Comparison of ENCODE assay signal across 13 cellular contexts in the genomic region with DNA sequence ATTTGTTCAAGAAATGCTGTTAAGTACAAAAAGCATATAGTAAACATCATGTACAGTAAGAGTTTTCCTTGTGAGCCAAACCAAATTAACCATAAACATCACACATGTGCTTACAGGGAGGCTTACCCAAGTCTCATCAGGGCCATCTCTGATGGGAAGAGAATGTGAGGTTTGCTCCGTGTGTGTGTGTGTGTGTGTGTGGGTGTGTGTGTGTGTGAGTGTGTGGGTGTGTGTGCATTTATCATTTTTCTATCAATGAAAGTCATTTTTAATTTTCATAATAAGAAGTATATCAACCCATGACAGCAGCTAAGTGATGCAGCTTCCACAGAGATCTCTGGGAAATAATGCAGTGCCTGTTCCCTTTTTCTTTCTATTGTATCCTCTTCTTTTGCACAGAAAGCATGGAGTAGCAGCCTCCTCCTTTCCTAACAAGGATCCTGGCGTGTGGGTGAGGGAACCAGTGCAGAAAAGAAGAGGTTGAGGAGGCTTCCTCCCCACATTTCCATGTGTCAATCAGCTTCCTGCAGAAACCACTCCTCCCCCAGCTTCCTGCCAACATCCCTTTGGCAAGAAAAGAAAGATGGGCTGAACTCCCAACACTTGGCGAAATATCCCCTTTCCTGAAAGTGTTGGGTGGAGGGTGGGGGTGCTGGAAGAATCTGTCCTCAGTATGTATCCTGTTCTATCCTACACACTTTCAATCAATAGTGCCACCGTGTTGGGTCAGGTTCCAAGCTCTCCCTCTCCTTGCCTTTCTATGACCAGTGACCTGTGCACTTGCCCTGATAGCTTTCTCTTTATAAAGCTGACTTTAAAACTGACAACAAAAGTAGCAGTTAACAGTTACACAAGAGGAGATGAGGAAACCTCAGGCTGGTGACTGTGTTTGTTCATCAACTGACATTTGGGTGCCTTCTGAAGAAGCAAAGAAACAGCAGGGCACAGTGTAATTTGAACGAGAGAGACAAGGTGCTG.
DNase-seq lines count a peak whose midpoint lies in the region; ATAC-seq and TF ChIP-seq lines count a peak whose summit lies in the region.
"Had no signal": no experiment of that assay in that cellular context is flagged by ENCODE, and none has a peak within 500 bp of the region (broad histone marks: within the 10 kb centered on the region; RNA-seq: fewer than 3 reads in every experiment).

No MANE protein-coding gene starts in this region.

- H3K27me3 Mint-ChIP-seq in activated CD8-positive, alpha-beta memory T cell treated with anti-CD3 and anti-CD28 coated beads, Interleukin-2, amount 10 ng/mL, durations not matched to agents 7 days and 5 days, result peaks cover 3% of the 10 kb centered on the region

- DNase-seq in HL-60 (ENCODE audit: low read depth in 1 of 2, low spot score in 1 of 2) (peak; percentile 93), NOMO-1 treated with dmso at 0.1 percent for 144 hours (lab: John Stamatoyannopoulos, UW; ENCODE audit: unreplicated experiment) (peak; percentile 89), fibroblast of mammary gland (ENCODE audit: low read depth) (peak; percentile 12), NCI-H1436 treated with DMSO at 0.1 percent for 48 hours (lab: John Stamatoyannopoulos, UW) (no peak)
- no peak for DNase-seq in activated CD4-positive, alpha-beta T cell treated with anti-CD3 and anti-CD28 coated beads for 4 hours
- DNase-seq in activated CD8-positive, alpha-beta memory T cell treated with anti-CD3 and anti-CD28 coated beads, Interleukin-2, amount 10 ng/mL, durations not matched to agents 7 days and 5 days, result no peak
- DNase-seq: DND-41; heart right ventricle; NCI-H1048; stimulated activated naive CD8-positive, alpha-beta T cell treated with anti-CD3 and anti-CD28 coated beads, Interleukin-15, Interleukin-2, amounts not matched to agents 100 U/mL and 50 U/mL, for 24 hours had no signal

- no peaks in the 10 kb centered on the region for H3K27me3 ChIP-seq in HL-60 (ENCODE audit: insufficient read depth, poor library complexity, severe bottlenecking)
- no peaks in the 10 kb centered on the region for H3K27me3 ChIP-seq in parathyroid adenoma (ENCODE audit: control insufficient read depth, insufficient read depth, low read length)
- H3K27me3 ChIP-seq: heart right ventricle had no signal

- no peaks in the 10 kb centered on the region for H3K79me2 ChIP-seq in parathyroid adenoma

- peak overlapping the region; percentile 21 for H3K4me3 ChIP-seq in HL-60 (replicated peaks; ENCODE audit: insufficient read depth, low read length)
- H3K4me3 ChIP-seq in fibroblast of mammary gland (ENCODE audit: control insufficient read depth, low read depth, low read length), result no peak overlapping the region
- H3K4me3 ChIP-seq in parathyroid adenoma (ENCODE audit: low read depth, low read length), result peak overlapping the region; percentile 37

- H3K9me3 Mint-ChIP-seq in activated CD8-positive, alpha-beta memory T cell treated with anti-CD3 and anti-CD28 coated beads, Interleukin-2, amount 10 ng/mL, durations not matched to agents 7 days and 5 days (ENCODE audit: low read depth), result no peaks in the 10 kb centered on the region

- peak overlapping the region; percentile 65 for H3K4me2 ChIP-seq in parathyroid adenoma (ENCODE audit: low read length)

- TF ChIP-seq CTCF in HL-60 (IDR thresholded peaks at IDR 0.05; ENCODE audit: insufficient read depth, low read length), result no peak
- TF ChIP-seq CTCF in fibroblast of mammary gland (conservative IDR thresholded peaks at IDR 0.05; ENCODE audit: control insufficient read depth, insufficient read depth, low read depth, low read length), result no peak
- no peak for TF ChIP-seq CTCF in parathyroid adenoma (IDR thresholded peaks at IDR 0.05)

- H3K27ac Mint-ChIP-seq in activated CD8-positive, alpha-beta memory T cell treated with anti-CD3 and anti-CD28 coated beads, Interleukin-2, amount 10 ng/mL, durations not matched to agents 7 days and 5 days, result no peak overlapping the region
- H3K27ac Mint-ChIP-seq: activated T-helper 1 cell treated with anti-CD3 and anti-CD28 coated beads, Interleukin-12 subunit alpha, Interleukin-12 subunit beta, Interleukin-2, Interleukin-4 antibody, amounts not matched to agents 30 ng/mL and 10 ng/mL and 1 ng/mL, durations not matched to agents 14 hours and 24 hours and 36 hours had no signal

- H3K4me3 Mint-ChIP-seq in activated CD8-positive, alpha-beta memory T cell treated with anti-CD3 and anti-CD28 coated beads, Interleukin-2, amount 10 ng/mL, durations not matched to agents 7 days and 5 days, result no peak overlapping the region
- H3K4me3 Mint-ChIP-seq: activated T-helper 1 cell treated with anti-CD3 and anti-CD28 coated beads, Interleukin-12 subunit alpha, Interleukin-12 subunit beta, Interleukin-2, Interleukin-4 antibody, amounts not matched to agents 30 ng/mL and 10 ng/mL and 1 ng/mL, durations not matched to agents 14 hours and 24 hours and 36 hours had no signal

- H3K36me3 ChIP-seq in parathyroid adenoma (ENCODE audit: control insufficient read depth, insufficient read depth, low read length), result no peaks in the 10 kb centered on the region
- H3K36me3 ChIP-seq: heart right ventricle had no signal

- H2AFZ ChIP-seq in parathyroid adenoma, result no peak overlapping the region

- no peak overlapping the region for H3K9ac ChIP-seq in parathyroid adenoma

- no peaks in the 10 kb centered on the region for H3K36me3 Mint-ChIP-seq in activated CD8-positive, alpha-beta memory T cell treated with anti-CD3 and anti-CD28 coated beads, Interleukin-2, amount 10 ng/mL, durations not matched to agents 7 days and 5 days

- H3K27ac ChIP-seq in HL-60 (replicated peaks) (peak overlapping the region; percentile 95), parathyroid adenoma (peak overlapping the region; percentile 97)

- peaks cover 8% of the 10 kb centered on the region for H3K4me1 Mint-ChIP-seq in activated CD8-positive, alpha-beta memory T cell treated with anti-CD3 and anti-CD28 coated beads, Interleukin-2, amount 10 ng/mL, durations not matched to agents 7 days and 5 days

- H3K9me3 ChIP-seq in parathyroid adenoma (ENCODE audit: control insufficient read depth, low read length), result no peaks in the 10 kb centered on the region

- ATAC-seq in GM21723 (IDR thresholded peaks at IDR 0.05; ENCODE audit: unreplicated experiment), result no peak
- ATAC-seq in activated CD8-positive, alpha-beta memory T cell treated with anti-CD3 and anti-CD28 coated beads, Interleukin-2, amount 10 ng/mL, durations not matched to agents 7 days and 5 days, result no peak
- ATAC-seq: stimulated activated naive CD8-positive, alpha-beta T cell treated with anti-CD3 and anti-CD28 coated beads, Interleukin-15, Interleukin-2, amounts not matched to agents 100 U/mL and 50 U/mL, for 24 hours had no signal

- CTCF ChIA-PET in activated CD8-positive, alpha-beta memory T cell treated with anti-CD3 and anti-CD28 coated beads, Interleukin-2, amount 10 ng/mL, durations not matched to agents 7 days and 5 days (lab: Charles Lee), result no interaction called here

- H3K4me1 ChIP-seq in parathyroid adenoma, result peaks cover 69% of the 10 kb centered on the region

Comparison
In these comparisons a context has a peak if more than half of its experiments do, and no peak if none do; other contexts are left out.
1. DNase-seq: peak in HL-60 (2 of 2), NOMO-1 treated with dmso at 0.1 percent for 144 hours (single experiment) and fibroblast of mammary gland (single experiment); none in activated CD4-positive, alpha-beta T cell treated with anti-CD3 and anti-CD28 coated beads for 4 hours (0 of 2), NCI-H1436 treated with DMSO at 0.1 percent for 48 hours (single experiment) and activated CD8-positive, alpha-beta memory T cell treated with anti-CD3 and anti-CD28 coated beads, Interleukin-2, amount 10 ng/mL, durations not matched to agents 7 days and 5 days (single experiment).